In the genomic region with DNA sequence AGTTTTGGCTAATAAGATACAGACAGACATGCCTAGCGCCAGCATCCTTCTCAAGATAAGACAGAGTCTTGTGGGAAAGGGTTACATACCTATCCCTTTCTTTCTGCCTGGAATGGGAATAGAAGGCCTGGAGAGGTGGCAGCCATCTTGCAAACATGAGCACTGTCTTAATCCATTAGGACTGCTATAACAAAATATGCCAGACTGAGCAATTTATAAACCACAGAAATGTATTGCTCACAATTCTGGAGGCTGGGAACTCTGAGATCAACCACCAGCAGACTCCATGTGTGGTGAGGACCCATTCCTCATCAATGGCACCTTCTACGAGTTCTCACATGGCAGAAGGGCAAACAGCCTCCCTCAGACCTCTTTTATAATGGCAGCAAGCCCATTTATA, we compare ENCODE assay signal across 28 cellular contexts. TPM values are rescaled to one million over a fixed set of nuclear protein-coding genes. Genes with fewer than 3 reads are reported as not detected.
DNase-seq lines count a peak whose midpoint lies in the region; ATAC-seq and TF ChIP-seq lines count a peak whose summit lies in the region.
"Had no signal": no experiment of that assay in that cellular context is flagged by ENCODE, and none has a peak within 500 bp of the region (broad histone marks: within the 10 kb centered on the region; RNA-seq: fewer than 3 reads in every experiment).

No MANE protein-coding gene starts in this region.

- H3K4me3 ChIP-seq in ACC112 (ENCODE audit: low read depth, low read length): no peak overlapping the region
- H3K4me3 ChIP-seq in GM23338: no peak overlapping the region
- no peak overlapping the region for H3K4me3 ChIP-seq in adipocyte (ENCODE audit: low read length)
- H3K4me3 ChIP-seq: ascending aorta, SJCRH30, tibial nerve had no signal

- no peaks in the 10 kb centered on the region for H4K20me1 ChIP-seq in GM23338 (replicated peaks; ENCODE audit: insufficient read depth)

- no peak overlapping the region for H3K9ac ChIP-seq in adipocyte (ENCODE audit: low read length)

- no peak overlapping the region for H3K27ac Mint-ChIP-seq in GM23338
- H3K27ac Mint-ChIP-seq: activated naive CD4-positive, alpha-beta T cell treated with anti-CD3 and anti-CD28 coated beads for 36 hours; CD4-positive, CD25-positive, alpha-beta regulatory T cell; mesothelial cell of epicardium; nephron had no signal

- H3K36me3 ChIP-seq in ACC112 (ENCODE audit: insufficient read depth, low read length) (no peaks in the 10 kb centered on the region), GM23338 (ENCODE audit: insufficient read depth) (no peaks in the 10 kb centered on the region), adipocyte (ENCODE audit: control insufficient read depth, insufficient read depth, low read length, severe bottlenecking) (no peaks in the 10 kb centered on the region)
- H3K36me3 ChIP-seq: ascending aorta, SJCRH30, tibial nerve, WERI-Rb-1 had no signal

- no peak overlapping the region for H3K27ac ChIP-seq in ACC112 (ENCODE audit: low read depth, low read length)
- H3K27ac ChIP-seq in GM23338 (ENCODE audit: low read depth): no peak overlapping the region
- H3K27ac ChIP-seq: ascending aorta, SJCRH30, tibial nerve, WERI-Rb-1 had no signal

- H3K4me1 ChIP-seq in ACC112 (ENCODE audit: control insufficient read depth, insufficient read depth, low read length, unreplicated experiment): no peaks in the 10 kb centered on the region
- no peaks in the 10 kb centered on the region for H3K4me1 ChIP-seq in GM23338 (ENCODE audit: insufficient read depth)
- peaks cover 16% of the 10 kb centered on the region for H3K4me1 ChIP-seq in adipocyte (ENCODE audit: control insufficient read depth, insufficient read depth, low read length)
- H3K4me1 ChIP-seq: ascending aorta, SJCRH30, tibial nerve had no signal

- no peaks in the 10 kb centered on the region for H3K9me3 ChIP-seq in adipocyte (ENCODE audit: control insufficient read depth, low read length)
- H3K9me3 ChIP-seq: ascending aorta, SJCRH30, tibial nerve had no signal

- H3K4me1 Mint-ChIP-seq in GM23338: no peaks in the 10 kb centered on the region
- H3K4me1 Mint-ChIP-seq: nephron had no signal

- H3K9me3 Mint-ChIP-seq in GM23338: no peaks in the 10 kb centered on the region
- H3K9me3 Mint-ChIP-seq: activated naive CD4-positive, alpha-beta T cell treated with anti-CD3 and anti-CD28 coated beads for 36 hours; nephron had no signal

- H3K27me3 ChIP-seq in ACC112 (ENCODE audit: insufficient read depth, low read length) (no peaks in the 10 kb centered on the region), GM23338 (ENCODE audit: insufficient read depth) (no peaks in the 10 kb centered on the region), adipocyte (replicated peaks; ENCODE audit: control insufficient read depth, insufficient read depth, low read length) (no peaks in the 10 kb centered on the region)
- H3K27me3 ChIP-seq: ascending aorta, SJCRH30, tibial nerve had no signal

- H3K79me2 ChIP-seq in ACC112 (ENCODE audit: control insufficient read depth, insufficient read depth, low read length, unreplicated experiment): no peaks in the 10 kb centered on the region
- no peaks in the 10 kb centered on the region for H3K79me2 ChIP-seq in GM23338 (replicated peaks; ENCODE audit: insufficient read depth)

- H3F3A ChIP-seq in GM23338 (replicated peaks; ENCODE audit: low read depth): no peaks in the 10 kb centered on the region

- H2AFZ ChIP-seq in ACC112 (ENCODE audit: low read length, unreplicated experiment) (peak overlapping the region; percentile 76), GM23338 (0 out of 2 replicates have a peak overlapping the region, but pooled peaks have one; percentile 49)

- H3K4me2 ChIP-seq in GM23338: no peak overlapping the region

- DNase-seq in GM23338 (ENCODE audit: low spot score) (no peak), adipocyte (ENCODE audit: low read depth) (peak; percentile 22), glomerular visceral epithelial cell (ENCODE audit: extremely low spot score) (peak; percentile 63), NOMO-1 treated with dmso at 0.1 percent for 144 hours (lab: John Stamatoyannopoulos, UW; ENCODE audit: unreplicated experiment) (no peak), HuH-7.5 (ENCODE audit: low spot score) (no peak)
- DNase-seq in activated CD4-positive, alpha-beta T cell treated with anti-CD3 and anti-CD28 coated beads for 48 hours: no peak
- DNase-seq in stimulated activated CD4-positive, alpha-beta T cell treated with anti-CD3 and anti-CD28 coated beads, Interleukin-2, amount 100 ng/mL, for 48 hours: no peak
- DNase-seq: 8988T; activated CD4-positive, alpha-beta T cell treated with anti-CD3 and anti-CD28 coated beads, Interleukin-2, amount 50 U/mL, for 48 hours; activated naive CD4-positive, alpha-beta T cell treated with anti-CD3 and anti-CD28 coated beads for 36 hours; activated T-cell treated with anti-CD3 and anti-CD28 coated beads for 4 hours; cortex of kidney; foreskin melanocyte; Kasumi-1; kidney glomerular epithelial cell; NCI-H1105; NCI-H748 treated with DMSO at 0.1 percent for 48 hours; SJCRH30; stimulated activated CD4-positive, alpha-beta T cell treated with anti-CD3 and anti-CD28 coated beads, Interleukin-2, amount 100 ng/mL, for 24 hours; stimulated activated naive CD8-positive, alpha-beta T cell treated with anti-CD3 and anti-CD28 coated beads, Interleukin-15, Interleukin-2, amounts not matched to agents 100 U/mL and 50 U/mL, for 24 hours; T-helper 2 cell; WERI-Rb-1 had no signal

- H3K9me2 ChIP-seq in GM23338 (ENCODE audit: insufficient read depth): no peaks in the 10 kb centered on the region

- TF ChIP-seq CTCF in GM23338 (conservative IDR thresholded peaks at IDR 0.05; ENCODE audit: low read depth in 2 of 2): no peak

- no peak for ATAC-seq in GM23338
- ATAC-seq: stimulated activated naive CD8-positive, alpha-beta T cell treated with anti-CD3 and anti-CD28 coated beads, Interleukin-15, Interleukin-2, amounts not matched to agents 100 U/mL and 50 U/mL, for 24 hours had no signal

- no peaks in the 10 kb centered on the region for H3K27me3 Mint-ChIP-seq in GM23338 (ENCODE audit: insufficient read depth, low read depth, poor library complexity)

- no peak overlapping the region for H3K4me3 Mint-ChIP-seq in GM23338
- H3K4me3 Mint-ChIP-seq: activated naive CD4-positive, alpha-beta T cell treated with anti-CD3 and anti-CD28 coated beads for 36 hours; CD4-positive, CD25-positive, alpha-beta regulatory T cell; mesothelial cell of epicardium; nephron had no signal

- no peaks in the 10 kb centered on the region for H3K36me3 Mint-ChIP-seq in GM23338 (ENCODE audit: low read depth)
- H3K36me3 Mint-ChIP-seq: CD4-positive, CD25-positive, alpha-beta regulatory T cell; mesothelial cell of epicardium had no signal

TF ChIP-seq in GM23338, 12 proteins besides CTCF, POLR2A, EP300 and RAD21 (continues in another document):
- no peak for TF ChIP-seq STAT1 (IDR thresholded peaks at IDR 0.05; ENCODE audit: unreplicated experiment)
- TF ChIP-seq JUNB (IDR thresholded peaks at IDR 0.05; ENCODE audit: unreplicated experiment): no peak
- no peak for TF ChIP-seq ZNF331 (CRISPR knock-in tag; IDR thresholded peaks at IDR 0.05; ENCODE audit: low read depth)
- no peak for TF ChIP-seq EZH2phosphoT487 (IDR thresholded peaks at IDR 0.05; ENCODE audit: unreplicated experiment)

RNA-seq across cellular contexts. Expression of a gene that starts 26.5 kb away (rescaled TPM):
- total RNA-seq in GM23338 (2014; rRNA removed; shearing (Covaris generic)): 14.8 and 15.4 TPM in 2 replicates
- 9.5 and 11.8 TPM in 2 replicates for polyA plus RNA-seq in GM23338 (2016; fragmentation: Nextera tagmentation; extraction: Ambion mirVana)
- total RNA-seq: ascending aorta, tibial nerve had no signal

Comparison
In these comparisons a context has a peak if more than half of its experiments do, and no peak if none do; other contexts are left out.
1. DNase-seq: peak in adipocyte (single experiment) and glomerular visceral epithelial cell (single experiment); none in GM23338 (single experiment), activated CD4-positive, alpha-beta T cell treated with anti-CD3 and anti-CD28 coated beads for 48 hours (single experiment), NOMO-1 treated with dmso at 0.1 percent for 144 hours (single experiment), stimulated activated CD4-positive, alpha-beta T cell treated with anti-CD3 and anti-CD28 coated beads, Interleukin-2, amount 100 ng/mL, for 48 hours (0 of 2) and HuH-7.5 (single experiment).